Comparison of ENCODE assay signal across 8 cellular contexts in the genomic region with DNA sequence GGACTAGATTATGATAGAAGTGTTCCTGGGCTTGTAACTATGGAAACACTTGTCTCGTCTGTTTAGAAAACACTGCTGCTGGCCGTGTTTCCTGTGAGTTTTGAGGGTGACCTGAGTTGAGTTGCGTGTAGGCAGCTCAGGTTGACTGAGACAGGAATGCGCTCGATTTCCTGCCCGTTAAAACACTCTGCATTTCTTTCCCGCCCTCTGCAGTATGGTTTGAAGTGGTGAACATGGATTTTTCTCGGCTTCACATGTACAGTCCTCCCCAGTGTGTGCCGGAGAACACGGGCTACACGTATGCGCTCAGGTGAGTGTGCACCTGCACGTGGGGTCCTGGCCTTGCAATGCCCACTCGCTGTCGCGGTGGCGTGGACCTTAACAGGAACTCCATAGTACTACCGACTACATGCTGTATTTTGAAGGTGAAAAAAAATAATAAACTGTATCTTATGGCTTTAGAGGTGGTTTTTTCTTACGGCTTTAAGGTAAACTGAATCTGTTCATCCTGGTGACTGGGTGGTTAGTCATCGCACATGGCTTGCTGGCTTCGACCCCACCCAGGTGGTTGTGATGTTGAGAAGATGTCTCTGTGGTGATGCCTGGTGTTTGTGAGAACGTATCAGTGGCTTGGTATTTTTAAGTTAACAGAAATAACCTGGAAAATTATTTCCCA. TPM values are rescaled to one million over a fixed set of nuclear protein-coding genes. Genes with fewer than 3 reads are reported as not detected.
A peak's percentile ranks its signal among the peaks of the same experiment; 100 is the strongest.
DNase-seq lines count a peak whose midpoint lies in the region; ATAC-seq and TF ChIP-seq lines count a peak whose summit lies in the region.

Gene SUN1 (plus strand): TSS at position 185 of the 676 bp plus-strand sequence. CDS start 49 bp downstream, at position 234.

- H3K9me2 ChIP-seq in SK-N-SH, result no peaks in the 10 kb centered on the region

- H3K27ac ChIP-seq in SK-N-SH (ENCODE audit: low read depth in 2 of 2, low read length in 1 of 2) (peak within 1 kb of the TSS; percentile 29 to 98), iPS-18a (ENCODE audit: low read length) (peak within 1 kb of the TSS; percentile 17)

- H3K4me2 ChIP-seq in SK-N-SH, result peak within 1 kb of the TSS; percentile 65

- H2AFZ ChIP-seq in SK-N-SH (ENCODE audit: low read depth), result no peak within 1 kb of the TSS

- H3K36me3 ChIP-seq in SK-N-SH (replicated peaks in 1 of 2; ENCODE audit: control insufficient read depth in 1 of 2, insufficient read depth in 2 of 2, low read length in 1 of 2), result peaks cover 7 to 15% of the 10 kb centered on the region in 2 experiments
- no peaks in the 10 kb centered on the region for H3K36me3 ChIP-seq in iPS-18a (ENCODE audit: control insufficient read depth, low read depth, low read length)

- ATAC-seq in HG02759 (IDR thresholded peaks at IDR 0.05; ENCODE audit: unreplicated experiment) (peak; percentile 49), HG02970 (IDR thresholded peaks at IDR 0.05; ENCODE audit: low FRiP score, unreplicated experiment) (no peak)

- H3F3A ChIP-seq in SK-N-SH (replicated peaks; ENCODE audit: insufficient read depth), result peaks cover 37% of the 10 kb centered on the region

- DNase-seq in GM04503 (ENCODE audit: low read depth) (peak; percentile 49), SK-N-SH (no peak), amniotic stem cell (lab: John Stamatoyannopoulos, UW) (peak; percentile 12), cortex of kidney (lab: John Stamatoyannopoulos, UW) (no peak)
- peak; percentile 81 for DNase-seq in stimulated activated CD4-positive, alpha-beta T cell treated with anti-CD3 and anti-CD28 coated beads, Interleukin-15, amount 100 ng/mL, for 24 hours

- H3K79me2 ChIP-seq in SK-N-SH (ENCODE audit: insufficient read depth), result peaks cover 93% of the 10 kb centered on the region

- CTCF ChIA-PET in SK-N-SH (lab: Yijun Ruan, JAX), result interaction anchor here (1.1 to 4.0 kb wide), 6 partner anchors 9 to 41 kb away, joined by 4 to 17 read pairs (median 8); no protein-coding TSS in a partner anchor

- peak in 1 of 2 experiments; percentile 45; a peak in 1 of 4 replicates for TF ChIP-seq EP300 in SK-N-SH (IDR thresholded peaks at IDR 0.05; ENCODE audit: borderline replicate concordance in 1 of 2, low read depth in 1 of 2, low read length in 1 of 2)

- H3K4me1 ChIP-seq in SK-N-SH (ENCODE audit: control insufficient read depth in 1 of 2, insufficient read depth in 2 of 2, low read depth in 1 of 2, low read length in 1 of 2) (peaks cover 21 to 26% of the 10 kb centered on the region in 2 experiments; a peak in 3 of 4 replicates), iPS-18a (ENCODE audit: control insufficient read depth, low read depth, low read length) (peaks cover 7% of the 10 kb centered on the region)

- H3K4me3 ChIP-seq in SK-N-SH (ENCODE audit: low read depth in 2 of 2, low read length in 1 of 2), result peak within 1 kb of the TSS in 1 of 2 experiments; percentile 27; a peak in 3 of 4 replicates
- no peak within 1 kb of the TSS for H3K4me3 ChIP-seq in iPS-18a (ENCODE audit: low read length)

- no peak for TF ChIP-seq RAD21 in SK-N-SH (IDR thresholded peaks at IDR 0.05; ENCODE audit: low read length)

- TF ChIP-seq CTCF in SK-N-SH (IDR thresholded peaks at IDR 0.05), result no peak

- H3K27me3 ChIP-seq in SK-N-SH (ENCODE audit: insufficient read depth) (no peaks in the 10 kb centered on the region), iPS-18a (ENCODE audit: control insufficient read depth, insufficient read depth, low read length) (no peaks in the 10 kb centered on the region)

- H3K9ac ChIP-seq in SK-N-SH, result peak within 1 kb of the TSS; percentile 78
- H3K9ac ChIP-seq in iPS-18a (ENCODE audit: low read length), result no peak within 1 kb of the TSS

- POLR2A ChIA-PET in SK-N-SH (lab: Yijun Ruan, JAX), result no interaction called here

- no peaks in the 10 kb centered on the region for H3K9me3 ChIP-seq in SK-N-SH
- H3K9me3 ChIP-seq in iPS-18a (ENCODE audit: control insufficient read depth, low read depth, low read length), result no peaks in the 10 kb centered on the region

- H4K20me1 ChIP-seq in SK-N-SH (ENCODE audit: insufficient read depth), result peaks cover 16% of the 10 kb centered on the region

- 65% methylated on average over 22 of the region's 22 CpGs for WGBS in SK-N-SH (ENCODE audit: low lambda C conversion rate)

TF ChIP-seq in SK-N-SH, 30 proteins besides CTCF, POLR2A, EP300 and RAD21 (continues in another document):
- TF ChIP-seq, protein P1, sequence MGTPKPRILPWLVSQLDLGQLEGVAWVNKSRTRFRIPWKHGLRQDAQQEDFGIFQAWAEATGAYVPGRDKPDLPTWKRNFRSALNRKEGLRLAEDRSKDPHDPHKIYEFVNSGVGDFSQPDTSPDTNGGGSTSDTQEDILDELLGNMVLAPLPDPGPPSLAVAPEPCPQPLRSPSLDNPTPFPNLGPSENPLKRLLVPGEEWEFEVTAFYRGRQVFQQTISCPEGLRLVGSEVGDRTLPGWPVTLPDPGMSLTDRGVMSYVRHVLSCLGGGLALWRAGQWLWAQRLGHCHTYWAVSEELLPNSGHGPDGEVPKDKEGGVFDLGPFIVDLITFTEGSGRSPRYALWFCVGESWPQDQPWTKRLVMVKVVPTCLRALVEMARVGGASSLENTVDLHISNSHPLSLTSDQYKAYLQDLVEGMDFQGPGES (IDR thresholded peaks at IDR 0.05; ENCODE audit: low read depth, low read length), result no peak
- TF ChIP-seq CHD2 (IDR thresholded peaks at IDR 0.05; ENCODE audit: low read length, partially characterized antibody) (no peak), JUND (IDR thresholded peaks at IDR 0.05) (no peak; the same call in 1 of the 2 replicates), RFX5 (IDR thresholded peaks at IDR 0.05; ENCODE audit: low read length) (no peak), POLR2AphosphoS5 (IDR thresholded peaks at IDR 0.05; ENCODE audit: low read depth, low read length) (no peak), TCF12 (IDR thresholded peaks at IDR 0.05) (peak; percentile 86), FOSL2 (IDR thresholded peaks at IDR 0.05; ENCODE audit: borderline replicate concordance, low read depth) (peak; percentile 85), RXRA (IDR thresholded peaks at IDR 0.05; ENCODE audit: borderline replicate concordance, low read depth) (no peak), SIN3A (IDR thresholded peaks at IDR 0.05; ENCODE audit: borderline replicate concordance, low read depth, low read length) (peak; percentile 7; the same call in 1 of the 2 replicates), MXI1 (IDR thresholded peaks at IDR 0.05; ENCODE audit: low read depth, low read length) (no peak), NRF1 (IDR thresholded peaks at IDR 0.05; ENCODE audit: low read depth, low read length) (no peak), NFIC (IDR thresholded peaks at IDR 0.05; ENCODE audit: borderline replicate concordance) (peak; percentile 59), YY1 (IDR thresholded peaks at IDR 0.05; ENCODE audit: low read depth) (no peak)
- TF ChIP-seq, protein P2, sequence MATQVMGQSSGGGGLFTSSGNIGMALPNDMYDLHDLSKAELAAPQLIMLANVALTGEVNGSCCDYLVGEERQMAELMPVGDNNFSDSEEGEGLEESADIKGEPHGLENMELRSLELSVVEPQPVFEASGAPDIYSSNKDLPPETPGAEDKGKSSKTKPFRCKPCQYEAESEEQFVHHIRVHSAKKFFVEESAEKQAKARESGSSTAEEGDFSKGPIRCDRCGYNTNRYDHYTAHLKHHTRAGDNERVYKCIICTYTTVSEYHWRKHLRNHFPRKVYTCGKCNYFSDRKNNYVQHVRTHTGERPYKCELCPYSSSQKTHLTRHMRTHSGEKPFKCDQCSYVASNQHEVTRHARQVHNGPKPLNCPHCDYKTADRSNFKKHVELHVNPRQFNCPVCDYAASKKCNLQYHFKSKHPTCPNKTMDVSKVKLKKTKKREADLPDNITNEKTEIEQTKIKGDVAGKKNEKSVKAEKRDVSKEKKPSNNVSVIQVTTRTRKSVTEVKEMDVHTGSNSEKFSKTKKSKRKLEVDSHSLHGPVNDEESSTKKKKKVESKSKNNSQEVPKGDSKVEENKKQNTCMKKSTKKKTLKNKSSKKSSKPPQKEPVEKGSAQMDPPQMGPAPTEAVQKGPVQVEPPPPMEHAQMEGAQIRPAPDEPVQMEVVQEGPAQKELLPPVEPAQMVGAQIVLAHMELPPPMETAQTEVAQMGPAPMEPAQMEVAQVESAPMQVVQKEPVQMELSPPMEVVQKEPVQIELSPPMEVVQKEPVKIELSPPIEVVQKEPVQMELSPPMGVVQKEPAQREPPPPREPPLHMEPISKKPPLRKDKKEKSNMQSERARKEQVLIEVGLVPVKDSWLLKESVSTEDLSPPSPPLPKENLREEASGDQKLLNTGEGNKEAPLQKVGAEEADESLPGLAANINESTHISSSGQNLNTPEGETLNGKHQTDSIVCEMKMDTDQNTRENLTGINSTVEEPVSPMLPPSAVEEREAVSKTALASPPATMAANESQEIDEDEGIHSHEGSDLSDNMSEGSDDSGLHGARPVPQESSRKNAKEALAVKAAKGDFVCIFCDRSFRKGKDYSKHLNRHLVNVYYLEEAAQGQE (IDR thresholded peaks at IDR 0.05; ENCODE audit: low read depth, low read length), result no peak
- TF ChIP-seq, protein P3, sequence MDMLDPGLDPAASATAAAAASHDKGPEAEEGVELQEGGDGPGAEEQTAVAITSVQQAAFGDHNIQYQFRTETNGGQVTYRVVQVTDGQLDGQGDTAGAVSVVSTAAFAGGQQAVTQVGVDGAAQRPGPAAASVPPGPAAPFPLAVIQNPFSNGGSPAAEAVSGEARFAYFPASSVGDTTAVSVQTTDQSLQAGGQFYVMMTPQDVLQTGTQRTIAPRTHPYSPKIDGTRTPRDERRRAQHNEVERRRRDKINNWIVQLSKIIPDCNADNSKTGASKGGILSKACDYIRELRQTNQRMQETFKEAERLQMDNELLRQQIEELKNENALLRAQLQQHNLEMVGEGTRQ (IDR thresholded peaks at IDR 0.05; ENCODE audit: borderline replicate concordance, low read depth, low read length), result no peak
- TF ChIP-seq, protein P4, sequence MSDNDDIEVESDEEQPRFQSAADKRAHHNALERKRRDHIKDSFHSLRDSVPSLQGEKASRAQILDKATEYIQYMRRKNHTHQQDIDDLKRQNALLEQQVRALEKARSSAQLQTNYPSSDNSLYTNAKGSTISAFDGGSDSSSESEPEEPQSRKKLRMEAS (IDR thresholded peaks at IDR 0.05; ENCODE audit: low read depth), result peak; percentile 87
- TF ChIP-seq, protein P5, sequence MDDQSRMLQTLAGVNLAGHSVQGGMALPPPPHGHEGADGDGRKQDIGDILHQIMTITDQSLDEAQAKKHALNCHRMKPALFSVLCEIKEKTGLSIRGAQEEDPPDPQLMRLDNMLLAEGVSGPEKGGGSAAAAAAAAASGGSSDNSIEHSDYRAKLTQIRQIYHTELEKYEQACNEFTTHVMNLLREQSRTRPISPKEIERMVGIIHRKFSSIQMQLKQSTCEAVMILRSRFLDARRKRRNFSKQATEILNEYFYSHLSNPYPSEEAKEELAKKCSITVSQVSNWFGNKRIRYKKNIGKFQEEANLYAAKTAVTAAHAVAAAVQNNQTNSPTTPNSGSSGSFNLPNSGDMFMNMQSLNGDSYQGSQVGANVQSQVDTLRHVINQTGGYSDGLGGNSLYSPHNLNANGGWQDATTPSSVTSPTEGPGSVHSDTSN (IDR thresholded peaks at IDR 0.05), result peak; percentile 29; the same call in 1 of the 2 replicates

RNA-seq across cellular contexts. Expression of gene SUN1, which starts in this region (rescaled TPM):
- polyA plus RNA-seq in SK-N-SH (2012; rRNA removed), result 369 and 560 TPM in 2 replicates
- polyA plus RNA-seq in SK-N-SH (2012; cell fraction: cytosol; rRNA removed), result 137 and 282 TPM in 2 replicates
- polyA plus RNA-seq in SK-N-SH (2012; cell fraction: nucleus; rRNA removed), result 1,170 and 1,470 TPM in 2 replicates

Comparison
In these comparisons a context has a peak if more than half of its experiments do, and no peak if none do; other contexts are left out.
1. DNase-seq: peak in GM04503 (single experiment), amniotic stem cell (single experiment) and stimulated activated CD4-positive, alpha-beta T cell treated with anti-CD3 and anti-CD28 coated beads, Interleukin-15, amount 100 ng/mL, for 24 hours (single experiment); none in SK-N-SH (single experiment) and cortex of kidney (single experiment).